ENCODE assay signal across 9 cellular contexts in genomic region chr3:183764854-183765731, GRCh38.
DNase-seq lines count a peak whose midpoint lies in the region; ATAC-seq and TF ChIP-seq lines count a peak whose summit lies in the region.
"Had no signal": no experiment of that assay in that cellular context is flagged by ENCODE, and none has a peak within 500 bp of the region (broad histone marks: within the 10 kb centered on the region; RNA-seq: fewer than 3 reads in every experiment).

No MANE protein-coding gene starts in this region.

- 69 to 73% methylated on average over 7 of the region's 7 CpGs for WGBS in lower leg skin, 2 donors

- ATAC-seq in activated B cell treated with CpG ODN at 0.5 μM for 24 hours (ENCODE audit: low read depth) = no peak
- ATAC-seq: natural killer cell had no signal

- POLR2A ChIA-PET in activated B cell treated with CpG ODN at 0.5 μM for 24 hours (lab: Charles Lee) = interaction anchor here (0.7 kb wide), 1 partner anchor 94 kb away, joined by 7 read pairs; no protein-coding TSS in a partner anchor

- TF ChIP-seq CTCF in 22Rv1 (IDR thresholded peaks at IDR 0.05) (no peak), activated B cell treated with CpG ODN at 0.5 μM for 24 hours (IDR thresholded peaks at IDR 0.05) (no peak), kidney epithelial cell (IDR thresholded peaks at IDR 0.05; ENCODE audit: insufficient read depth, low read length, poor library complexity, severe bottlenecking) (no peak), lower leg skin (IDR thresholded peaks at IDR 0.05) (no peak)

- H3K27ac ChIP-seq in 22Rv1 = peak overlapping the region; percentile 57

- peaks cover 1% of the 10 kb centered on the region for H3K36me3 ChIP-seq in kidney epithelial cell (ENCODE audit: control insufficient read depth, insufficient read depth, low read length)

- H3K4me1 Mint-ChIP-seq in activated B cell treated with CpG ODN at 0.5 μM for 24 hours = peaks cover 9% of the 10 kb centered on the region

- H3K36me3 Mint-ChIP-seq in activated B cell treated with CpG ODN at 0.5 μM for 24 hours (ENCODE audit: low read depth) = peaks cover 40% of the 10 kb centered on the region

- no peak overlapping the region for H3K4me3 ChIP-seq in kidney epithelial cell (ENCODE audit: low read depth, low read length)
- H3K4me3 ChIP-seq in lower leg skin (ENCODE audit: low read depth, poor library complexity, severe bottlenecking) = no peak overlapping the region

- DNase-seq in GM04503 (ENCODE audit: low read depth) (peak; percentile 27), activated B cell treated with CpG ODN at 0.5 μM for 24 hours (no peak), kidney epithelial cell (ENCODE audit: low read depth) (peak; percentile 41), NCI-H1048 (lab: John Stamatoyannopoulos, UW) (no peak), putamen (ENCODE audit: low spot score) (no peak), DMS53 (lab: John Stamatoyannopoulos, UW) (no peak), lower leg skin (ENCODE audit: low spot score in 2 of 2) (no peak)
- DNase-seq: natural killer cell had no signal

- CTCF ChIA-PET in activated B cell treated with CpG ODN at 0.5 μM for 24 hours (lab: Charles Lee) = interaction anchor here (0.9 to 3.3 kb wide), 7 partner anchors 14 to 580 kb away, joined by 3 to 50 read pairs (median 6); no protein-coding TSS in a partner anchor

- no peak for TF ChIP-seq POLR2A in lower leg skin (IDR thresholded peaks at IDR 0.05)

- no peaks in the 10 kb centered on the region for H3K9me3 Mint-ChIP-seq in activated B cell treated with CpG ODN at 0.5 μM for 24 hours
- H3K9me3 Mint-ChIP-seq: natural killer cell had no signal

- H3K27me3 Mint-ChIP-seq in activated B cell treated with CpG ODN at 0.5 μM for 24 hours = no peaks in the 10 kb centered on the region

- no peaks in the 10 kb centered on the region for H3K27me3 ChIP-seq in kidney epithelial cell (ENCODE audit: control insufficient read depth, insufficient read depth, low read length)

- H3K4me3 Mint-ChIP-seq in activated B cell treated with CpG ODN at 0.5 μM for 24 hours = no peak overlapping the region
- H3K4me3 Mint-ChIP-seq: natural killer cell had no signal

- peak overlapping the region; percentile 3 for H3K27ac Mint-ChIP-seq in activated B cell treated with CpG ODN at 0.5 μM for 24 hours

- intact Hi-C loops in activated B cell treated with CpG ODN at 0.5 μM for 24 hours (cut with micrococcal nuclease) = loop anchor here (10.0 kb wide), 1 partner anchor 170 kb away; no protein-coding TSS in a partner anchor
- intact Hi-C loops in lower leg skin (cut with DNase I; ENCODE audit: low total_unique reads) = loop anchor here (10.0 kb wide), 1 partner anchor 290 kb away; no protein-coding TSS in a partner anchor

Comparison
In these comparisons a context has a peak if more than half of its experiments do, and no peak if none do; other contexts are left out.
1. DNase-seq: peak in GM04503 (single experiment) and kidney epithelial cell (single experiment); none in activated B cell treated with CpG ODN at 0.5 μM for 24 hours (single experiment), NCI-H1048 (single experiment), putamen (single experiment), DMS53 (single experiment) and lower leg skin (0 of 2).